ENCODE assay signal across 17 cellular contexts in genomic region chr9:113501821-113502220, GRCh38. TPM values are rescaled to one million over a fixed set of nuclear protein-coding genes. Genes with fewer than 3 reads are reported as not detected.
DNase-seq lines count a peak whose midpoint lies in the region; ATAC-seq, FAIRE-seq and TF ChIP-seq lines count a peak whose summit lies in the region.
"Had no signal": no experiment of that assay in that cellular context is flagged by ENCODE, and none has a peak within 500 bp of the region (broad histone marks: within the 10 kb centered on the region; RNA-seq: fewer than 3 reads in every experiment).

No MANE protein-coding gene starts in this region.

- no peaks in the 10 kb centered on the region for H3K79me2 ChIP-seq in H1 (ENCODE audit: control insufficient read depth in 1 of 2, insufficient read depth in 2 of 2, low read length in 2 of 2)

- intact Hi-C loops in naive thymus-derived CD4-positive, alpha-beta T cell (cut with micrococcal nuclease) = no loop called here

- peak overlapping the region; percentile 49 for H3K27ac Mint-ChIP-seq in T-helper 17 cell
- H3K27ac Mint-ChIP-seq in naive thymus-derived CD4-positive, alpha-beta T cell = peak overlapping the region in 2 of 9 donors; percentile 24 to 27
- no peak overlapping the region for H3K27ac Mint-ChIP-seq in activated T-helper 17 cell treated with anti-CD3 and anti-CD28 coated beads, Interleukin-2, amount 50 U/mL, for 72 hours
- H3K27ac Mint-ChIP-seq: activated naive CD8-positive, alpha-beta T cell treated with anti-CD3 and anti-CD28 coated beads for 36 hours had no signal

- 0 out of 2 replicates have a peak, but pooled peaks cover 2% of the 10 kb centered on the region for H3K79me1 ChIP-seq in H1 (ENCODE audit: low read depth, low read length)

- H2BK15ac ChIP-seq in H1 (ENCODE audit: low read length) = no peak overlapping the region

- H3K27me3 Mint-ChIP-seq in T-helper 17 cell = no peaks in the 10 kb centered on the region
- no peaks in the 10 kb centered on the region for H3K27me3 Mint-ChIP-seq in naive thymus-derived CD4-positive, alpha-beta T cell
- H3K27me3 Mint-ChIP-seq in activated T-helper 17 cell treated with anti-CD3 and anti-CD28 coated beads, Interleukin-2, amount 50 U/mL, for 72 hours = no peaks in the 10 kb centered on the region
- H3K27me3 Mint-ChIP-seq: activated naive CD8-positive, alpha-beta T cell treated with anti-CD3 and anti-CD28 coated beads for 36 hours had no signal

- 0 out of 2 replicates have a peak overlapping the region, but pooled peaks have one; percentile 7 for H2BK20ac ChIP-seq in H1 (ENCODE audit: low read length)

- TF ChIP-seq RAD21 in H1 (IDR thresholded peaks at IDR 0.05 in 1 of 2, conservative IDR thresholded peaks at IDR 0.05 in 1 of 2; ENCODE audit: low read depth in 2 of 2, low read length in 2 of 2) = no peak

- TF ChIP-seq EP300 in H1 (IDR thresholded peaks at IDR 0.05; ENCODE audit: borderline replicate concordance in 1 of 2, low read depth in 2 of 2, low read length in 2 of 2) = no peak

- H3K23me2 ChIP-seq in H1 (ENCODE audit: low read depth, low read length) = no peaks in the 10 kb centered on the region

- no peak overlapping the region for H4K91ac ChIP-seq in H1 (replicated peaks; ENCODE audit: insufficient read length, low read length)

- H3K56ac ChIP-seq in H1 (replicated peaks; ENCODE audit: insufficient read length, low read depth, low read length) = no peak overlapping the region

- peak overlapping the region; percentile 85; the same call in 1 of the 2 replicates for H3K18ac ChIP-seq in H1 (ENCODE audit: extremely low read depth, low read length)

- H2AFZ ChIP-seq in H1 (ENCODE audit: low read length) = peak overlapping the region; percentile 52; the same call in 1 of the 2 replicates

- H3K9ac ChIP-seq in H1 (replicated peaks in 1 of 4; ENCODE audit: extremely low read depth in 1 of 4, low read depth in 3 of 4, low read length in 3 of 4) = no peak overlapping the region; a peak in 1 of 7 replicates
- H3K9ac ChIP-seq in subcutaneous abdominal adipose tissue (ENCODE audit: low read length in 5 of 5) = peak overlapping the region in 4 of 5 donors; percentile 48 to 91 (median 65)

- no peak for DNase-seq in T-helper 17 cell
- DNase-seq in H1 (ENCODE audit: low read depth in 1 of 2, low spot score in 2 of 2) = no peak
- DNase-seq in naive thymus-derived CD4-positive, alpha-beta T cell = no peak
- DNase-seq in stimulated activated CD4-positive, alpha-beta T cell treated with anti-CD3 and anti-CD28 coated beads, Interleukin-4, amount 100 ng/mL, for 4 hours = no peak
- DNase-seq in stimulated activated CD4-positive, alpha-beta T cell treated with anti-CD3 and anti-CD28 coated beads, Interleukin-2, amount 100 ng/mL, for 48 hours = no peak
- DNase-seq: activated CD8-positive, alpha-beta memory T cell treated with anti-CD3 and anti-CD28 coated beads, Interleukin-2, amount 50 U/mL, for 48 hours; activated naive CD8-positive, alpha-beta T cell treated with anti-CD3 and anti-CD28 coated beads for 36 hours; AML-193; GF-D8; glutamatergic neuron; NCI-H345; stimulated activated CD4-positive, alpha-beta T cell treated with anti-CD3 and anti-CD28 coated beads, Interleukin-15, amount 100 ng/mL, for 24 hours had no signal

- H3K27me3 ChIP-seq in H1 (replicated peaks in 1 of 4; ENCODE audit: control insufficient read depth in 3 of 4, extremely low read depth in 1 of 4, insufficient read depth in 3 of 4, low read length in 3 of 4) = no peaks in the 10 kb centered on the region; a peak in 2 of 7 replicates
- H3K27me3 ChIP-seq in subcutaneous abdominal adipose tissue (ENCODE audit: control insufficient read depth in 5 of 5, insufficient read depth in 4 of 5, low read length in 5 of 5) = no peaks in the 10 kb centered on the region
- no peaks in the 10 kb centered on the region for H3K27me3 ChIP-seq in naive thymus-derived CD4-positive, alpha-beta T cell (ENCODE audit: control insufficient read depth in 2 of 2, insufficient read depth in 2 of 2, low read length in 2 of 2)
- H3K27me3 ChIP-seq: tibial nerve had no signal

- no peak for TF ChIP-seq POLR2A in H1 (IDR thresholded peaks at IDR 0.05; ENCODE audit: control extremely low read depth in 1 of 2, low read depth in 2 of 2, low read length in 2 of 2)

- no peaks in the 10 kb centered on the region for H3K9me3 Mint-ChIP-seq in naive thymus-derived CD4-positive, alpha-beta T cell
- no peaks in the 10 kb centered on the region for H3K9me3 Mint-ChIP-seq in activated T-helper 17 cell treated with anti-CD3 and anti-CD28 coated beads, Interleukin-2, amount 50 U/mL, for 72 hours
- H3K9me3 Mint-ChIP-seq: activated naive CD8-positive, alpha-beta T cell treated with anti-CD3 and anti-CD28 coated beads for 36 hours had no signal

- H2AK5ac ChIP-seq in H1 (ENCODE audit: low read depth, low read length) = no peak overlapping the region

- H3K14ac ChIP-seq in H1 (ENCODE audit: insufficient read length) = no peak overlapping the region

- no peak for ATAC-seq in T-helper 17 cell
- ATAC-seq in naive thymus-derived CD4-positive, alpha-beta T cell = no peak
- ATAC-seq in activated T-helper 17 cell treated with anti-CD3 and anti-CD28 coated beads, Interleukin-2, amount 50 U/mL, for 72 hours (replicated peaks) = no peak

- peak overlapping the region; percentile 71; the same call in 1 of the 2 replicates for H2BK5ac ChIP-seq in H1 (ENCODE audit: low read depth, low read length)

- no peak overlapping the region for H2BK120ac ChIP-seq in H1 (replicated peaks; ENCODE audit: low read depth, low read length)

- no peak overlapping the region for H3K4ac ChIP-seq in H1 (replicated peaks; ENCODE audit: insufficient read length, low read depth, low read length)

- H3K4me3 Mint-ChIP-seq in T-helper 17 cell = no peak overlapping the region
- H3K4me3 Mint-ChIP-seq in naive thymus-derived CD4-positive, alpha-beta T cell = no peak overlapping the region
- H3K4me3 Mint-ChIP-seq in activated T-helper 17 cell treated with anti-CD3 and anti-CD28 coated beads, Interleukin-2, amount 50 U/mL, for 72 hours = no peak overlapping the region
- H3K4me3 Mint-ChIP-seq: activated naive CD8-positive, alpha-beta T cell treated with anti-CD3 and anti-CD28 coated beads for 36 hours had no signal

- POLR2A ChIA-PET in H1 (lab: Charles Lee; ENCODE audit: partially characterized antibody) = interaction anchor here (1.0 kb wide), 1 partner anchor 31 kb away, joined by 4 read pairs; no protein-coding TSS in a partner anchor
- POLR2A ChIA-PET in naive thymus-derived CD4-positive, alpha-beta T cell (lab: Charles Lee) = no interaction called here

- peak overlapping the region; percentile 71; the same call in 1 of the 2 replicates for H2BK12ac ChIP-seq in H1 (ENCODE audit: low read depth, low read length)

- H4K20me1 ChIP-seq in H1 (replicated peaks in 1 of 2; ENCODE audit: control insufficient read depth in 1 of 2, insufficient read depth in 2 of 2, low read length in 2 of 2) = no peaks in the 10 kb centered on the region

- H3K9me3 ChIP-seq in T-helper 17 cell (ENCODE audit: control insufficient read depth, low read length, poor library complexity, severe bottlenecking) (no peaks in the 10 kb centered on the region), H1 (ENCODE audit: insufficient read depth in 2 of 2, low read depth in 1 of 2, low read length in 1 of 2) (no peaks in the 10 kb centered on the region), mesodermal cell (ENCODE audit: control insufficient read depth, low read length) (no peaks in the 10 kb centered on the region), subcutaneous abdominal adipose tissue (ENCODE audit: control insufficient read depth in 5 of 5, low read length in 5 of 5) (no peaks in the 10 kb centered on the region)
- H3K9me3 ChIP-seq in naive thymus-derived CD4-positive, alpha-beta T cell (ENCODE audit: control insufficient read depth in 2 of 3, low read length in 3 of 3) = no peaks in the 10 kb centered on the region
- H3K9me3 ChIP-seq: tibial nerve had no signal

- H3K4me1 Mint-ChIP-seq in T-helper 17 cell = peaks cover 10% of the 10 kb centered on the region
- peaks cover 7 to 16% (median 11%) of the 10 kb centered on the region in 7 donors for H3K4me1 Mint-ChIP-seq in naive thymus-derived CD4-positive, alpha-beta T cell
- H3K4me1 Mint-ChIP-seq in activated T-helper 17 cell treated with anti-CD3 and anti-CD28 coated beads, Interleukin-2, amount 50 U/mL, for 72 hours = peaks cover 7% of the 10 kb centered on the region

- H3K27ac ChIP-seq in H1 (ENCODE audit: low read depth, low read length) = 0 out of 2 replicates have a peak overlapping the region, but pooled peaks have one; percentile 65
- peak overlapping the region; percentile 62 for H3K27ac ChIP-seq in mesodermal cell (ENCODE audit: low read depth, low read length, severe bottlenecking)
- H3K27ac ChIP-seq in subcutaneous abdominal adipose tissue (ENCODE audit: low read depth, low read length) = peak overlapping the region; percentile 81
- no peak overlapping the region for H3K27ac ChIP-seq in naive thymus-derived CD4-positive, alpha-beta T cell (ENCODE audit: low read depth, low read length)

- peaks cover 2% of the 10 kb centered on the region for H3K36me3 Mint-ChIP-seq in T-helper 17 cell (ENCODE audit: low read depth)
- H3K36me3 Mint-ChIP-seq in naive thymus-derived CD4-positive, alpha-beta T cell = no peaks in the 10 kb centered on the region
- no peaks in the 10 kb centered on the region for H3K36me3 Mint-ChIP-seq in activated T-helper 17 cell treated with anti-CD3 and anti-CD28 coated beads, Interleukin-2, amount 50 U/mL, for 72 hours (ENCODE audit: low read depth)
- H3K36me3 Mint-ChIP-seq: activated naive CD8-positive, alpha-beta T cell treated with anti-CD3 and anti-CD28 coated beads for 36 hours had no signal

- CTCF ChIA-PET in H1 (lab: Charles Lee; ENCODE audit: partially characterized antibody) = interaction anchor here (0.6 to 2.0 kb wide), 8 partner anchors 9 to 327 kb away, joined by 3 to 6 read pairs (median 4); no protein-coding TSS in a partner anchor
- CTCF ChIA-PET in naive thymus-derived CD4-positive, alpha-beta T cell (lab: Charles Lee) = no interaction called here

- H4K8ac ChIP-seq in H1 (ENCODE audit: extremely low read depth, insufficient read depth, low read length) = no peak overlapping the region

- no peak overlapping the region for H3K23ac ChIP-seq in H1 (ENCODE audit: insufficient read length)

- peak overlapping the region; percentile 4 for H4K5ac ChIP-seq in H1 (ENCODE audit: insufficient read length, low read depth, low read length)

- H3K36me3 ChIP-seq in H1 (ENCODE audit: control insufficient read depth in 2 of 4, insufficient read depth in 4 of 4, low read length in 3 of 4) = no peaks in the 10 kb centered on the region
- no peaks in the 10 kb centered on the region for H3K36me3 ChIP-seq in mesodermal cell (ENCODE audit: control insufficient read depth, insufficient read depth, low read length)
- peaks cover 0 to 2% (median 0%) of the 10 kb centered on the region in 5 donors for H3K36me3 ChIP-seq in subcutaneous abdominal adipose tissue (ENCODE audit: control insufficient read depth in 5 of 5, insufficient read depth in 5 of 5, low read length in 5 of 5)
- H3K36me3 ChIP-seq in naive thymus-derived CD4-positive, alpha-beta T cell (ENCODE audit: control insufficient read depth in 2 of 3, insufficient read depth in 3 of 3, low read length in 3 of 3) = no peaks in the 10 kb centered on the region
- H3K36me3 ChIP-seq: tibial nerve had no signal

- peak overlapping the region; percentile 42 to 56 for H3K4me2 ChIP-seq in H1 (ENCODE audit: insufficient read depth in 1 of 2, low read depth in 2 of 2, low read length in 2 of 2)

- 80% methylated on average over 5 of the region's 5 CpGs; no CpG with 5 or more reads in 1 of the 2 experiments for WGBS in H1 (ENCODE audit: extremely low coverage in 1 of 2, insufficient coverage in 1 of 2, insufficient read length in 1 of 2, insufficient replicate concordance in 2 of 2, low coverage in 1 of 2, low lambda C conversion rate in 2 of 2, missing lambda C conversion rate in 1 of 2), 2 experiments
- no CpG with 5 or more reads among the region's 5 CpGs for WGBS in mesodermal cell (ENCODE audit: insufficient coverage in 2 of 2), 2 experiments

- H3K4me1 ChIP-seq in H1 (replicated peaks in 1 of 4; ENCODE audit: control insufficient read depth in 3 of 4, insufficient read depth in 4 of 4, low read length in 3 of 4) (peaks cover 14 to 29% (median 18%) of the 10 kb centered on the region in 4 experiments), mesodermal cell (ENCODE audit: control insufficient read depth, insufficient read depth, low read length, poor library complexity, severe bottlenecking) (peaks cover 43% of the 10 kb centered on the region), subcutaneous abdominal adipose tissue (ENCODE audit: control insufficient read depth in 5 of 5, insufficient read depth in 5 of 5, low read length in 5 of 5) (peaks cover 2 to 50% (median 18%) of the 10 kb centered on the region in 5 donors)
- peaks cover 0 to 13% of the 10 kb centered on the region in 2 donors for H3K4me1 ChIP-seq in naive thymus-derived CD4-positive, alpha-beta T cell (ENCODE audit: control insufficient read depth in 2 of 2, insufficient read depth in 2 of 2, low read length in 2 of 2)

- no peak for TF ChIP-seq CTCF in H1 (IDR thresholded peaks at IDR 0.05; ENCODE audit: control extremely low read depth in 1 of 3, insufficient read depth in 1 of 3, low read depth in 1 of 3, low read length in 3 of 3)

- FAIRE-seq in H1 (lab: Jason Lieb, UNC) = no peak
- FAIRE-seq: D721Med had no signal

- peak overlapping the region in 3 of 4 experiments; percentile 27 to 45 (median 42); a peak in 5 of 8 replicates for H3K4me3 ChIP-seq in H1 (ENCODE audit: extremely low read depth in 1 of 4, insufficient read depth in 2 of 4, low read depth in 3 of 4, low read length in 4 of 4)
- H3K4me3 ChIP-seq in mesodermal cell (ENCODE audit: extremely low read depth, insufficient read depth, low read length, poor library complexity, severe bottlenecking) = peak overlapping the region; percentile 23
- H3K4me3 ChIP-seq in subcutaneous abdominal adipose tissue (ENCODE audit: low read depth in 1 of 5, low read length in 5 of 5) = peak overlapping the region in 4 of 5 donors; percentile 52 to 81 (median 72)
- no peak overlapping the region for H3K4me3 ChIP-seq in naive thymus-derived CD4-positive, alpha-beta T cell (ENCODE audit: low read length)

RNA-seq across cellular contexts. Expression of gene RGS3, which starts 38.3 kb away (rescaled TPM):
- 10 to 100 TPM; 17.4 to 22.0 TPM for total RNA-seq in T-helper 17 cell
- total RNA-seq in H1 (2021; fragmentation: NEBNext Ultra II Directional; extraction: Animal tissue kit (Norgen Biotek cat#: 25700)) = 18.2 TPM in 2 replicates
- polyA plus RNA-seq in H1 (2011; rRNA removed) = 12.6 and 15.1 TPM in 2 replicates
- 19.4 TPM for polyA plus RNA-seq in H1 (2011; cell fraction: cytosol; rRNA removed)
- 23.9 TPM for polyA plus RNA-seq in H1 (2011; cell fraction: nucleus; rRNA removed)
- polyA plus RNA-seq in H1 (2012, experiment 1 of 2) = 17.7 to 20.9 TPM (median 18.5 TPM) in 4 replicates
- 19.6 TPM for polyA plus RNA-seq in H1 (2012, experiment 2 of 2)
- 11.8 TPM for polyA plus RNA-seq in H1 (2013, experiment 1 of 2)
- 13.7 TPM for polyA plus RNA-seq in H1 (2013, experiment 2 of 2)
- 21.1 and 22.2 TPM in 2 replicates for polyA minus RNA-seq in H1 (2011; rRNA and poly(A)+ RNA removed)
- 13.9 TPM for polyA minus RNA-seq in H1 (2011; cell fraction: cytosol; rRNA and poly(A)+ RNA removed)
- 42.0 TPM for polyA minus RNA-seq in H1 (2011; cell fraction: nucleus; rRNA and poly(A)+ RNA removed)
- polyA plus RNA-seq in mesodermal cell (2013, experiment 1 of 2) = 125 TPM
- polyA plus RNA-seq in mesodermal cell (2013, experiment 2 of 2) = 96.4 TPM
- 10 to 100 TPM in 3 of 5 experiments, 1 to 10 TPM in 2; 5.8 to 43.4 (median 12.6) TPM for total RNA-seq in naive thymus-derived CD4-positive, alpha-beta T cell
- polyA plus RNA-seq in naive thymus-derived CD4-positive, alpha-beta T cell = 10 to 100 TPM in 1 of 2 donors, 1 to 10 TPM in 1; 4.9 to 11.6 TPM
- 10 to 100 TPM; 23.0 to 85.8 TPM for total RNA-seq in activated T-helper 17 cell treated with anti-CD3 and anti-CD28 coated beads, Interleukin-2, amount 50 U/mL, for 72 hours

Comparison
In these comparisons a context has a peak if more than half of its experiments do, and no peak if none do; other contexts are left out.
1. H3K9ac ChIP-seq: peak in subcutaneous abdominal adipose tissue (4 of 5); none in H1 (0 of 4).